Comparison of ENCODE assay signal across 10 cellular contexts in the genomic region with DNA sequence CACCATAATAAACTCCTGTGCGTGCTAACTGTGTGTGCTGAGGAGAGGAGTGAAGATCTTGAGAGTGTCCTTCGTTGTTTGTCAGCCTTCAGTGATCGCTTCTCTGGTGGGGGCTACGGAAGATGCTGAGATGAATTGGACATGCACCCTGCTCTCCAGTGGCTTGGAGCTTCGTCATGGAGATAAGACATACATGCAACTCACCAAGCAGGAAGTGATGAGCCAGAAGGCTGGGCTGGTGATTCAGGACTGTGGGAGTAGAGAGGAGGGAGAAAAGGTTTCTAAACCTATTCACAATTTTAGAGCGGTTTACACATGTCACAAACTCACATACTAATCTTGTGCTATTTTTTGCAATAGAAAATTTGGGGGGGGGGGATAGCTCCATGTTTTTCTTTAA.
DNase-seq lines count a peak whose midpoint lies in the region; ATAC-seq and TF ChIP-seq lines count a peak whose summit lies in the region.
"Had no signal": no experiment of that assay in that cellular context is flagged by ENCODE, and none has a peak within 500 bp of the region (broad histone marks: within the 10 kb centered on the region; RNA-seq: fewer than 3 reads in every experiment).

No MANE protein-coding gene starts in this region.

- peaks cover 4% of the 10 kb centered on the region for H3K27me3 Mint-ChIP-seq in activated CD4-positive, alpha-beta T cell treated with anti-CD3 and anti-CD28 coated beads, Interleukin-2, amount 10 ng/mL, durations not matched to agents 24 days and 14 days
- H3K27me3 Mint-ChIP-seq in stimulated activated naive B cell treated with anti-CD40 and anti-IgM and Interleukin-4, amounts not matched to agents 10 μg/mL and 1 μg/mL and 100 μg/mL, for 72 hours = peaks cover 38 to 43% of the 10 kb centered on the region in 2 donors

- H3K27me3 ChIP-seq in AG04450 (ENCODE audit: control insufficient read depth, insufficient read depth, low read length) = peaks cover 11% of the 10 kb centered on the region

- CTCF ChIA-PET in AG04450 (lab: Charles Lee) = interaction anchor here (0.8 to 0.9 kb wide), 2 partner anchors 24 to 177 kb away, joined by 3 read pairs; no protein-coding TSS in a partner anchor

- POLR2A ChIA-PET in AG04450 (lab: Yijun Ruan, JAX) = interaction anchor here (0.5 to 0.7 kb wide), 2 partner anchors 56 to 340 kb away, joined by 3 to 6 read pairs; no protein-coding TSS in a partner anchor

- H3K4me3 ChIP-seq in AG04450 (ENCODE audit: low read depth, low read length) = no peak overlapping the region

- H3K9me3 ChIP-seq in AG04450 (ENCODE audit: control insufficient read depth, insufficient read depth, low read length) = no peaks in the 10 kb centered on the region

- H3K27ac ChIP-seq in AG04450 (ENCODE audit: low read depth, low read length) = no peak overlapping the region

- intact Hi-C loops in activated CD4-positive, alpha-beta T cell treated with anti-CD3 and anti-CD28 coated beads, Interleukin-2, amount 10 ng/mL, durations not matched to agents 24 days and 14 days (cut with micrococcal nuclease) = loop anchor here (1.0 kb wide), 1 partner anchor 11 kb away; no protein-coding TSS in a partner anchor

- no peak for ATAC-seq in stimulated activated naive B cell treated with anti-CD40 and anti-IgM and Interleukin-4, amounts not matched to agents 10 μg/mL and 1 μg/mL and 100 μg/mL, for 72 hours (replicated peaks)
- ATAC-seq in HG03025 (IDR thresholded peaks at IDR 0.05; ENCODE audit: low FRiP score, unreplicated experiment) = no peak
- ATAC-seq: HepG2 had no signal

- H3K27ac Mint-ChIP-seq in activated CD4-positive, alpha-beta T cell treated with anti-CD3 and anti-CD28 coated beads, Interleukin-2, amount 10 ng/mL, durations not matched to agents 24 days and 14 days = peak overlapping the region; percentile 86
- H3K27ac Mint-ChIP-seq in stimulated activated naive B cell treated with anti-CD40 and anti-IgM and Interleukin-4, amounts not matched to agents 10 μg/mL and 1 μg/mL and 100 μg/mL, for 72 hours = no peak overlapping the region

- peaks cover 15% of the 10 kb centered on the region for H3K9me3 Mint-ChIP-seq in activated CD4-positive, alpha-beta T cell treated with anti-CD3 and anti-CD28 coated beads, Interleukin-2, amount 10 ng/mL, durations not matched to agents 24 days and 14 days
- H3K9me3 Mint-ChIP-seq in stimulated activated naive B cell treated with anti-CD40 and anti-IgM and Interleukin-4, amounts not matched to agents 10 μg/mL and 1 μg/mL and 100 μg/mL, for 72 hours = peaks cover 0 to 1% of the 10 kb centered on the region in 2 donors

- H3K36me3 Mint-ChIP-seq in activated CD4-positive, alpha-beta T cell treated with anti-CD3 and anti-CD28 coated beads, Interleukin-2, amount 10 ng/mL, durations not matched to agents 24 days and 14 days (ENCODE audit: low read depth) = peaks cover 3% of the 10 kb centered on the region
- H3K36me3 Mint-ChIP-seq in stimulated activated naive B cell treated with anti-CD40 and anti-IgM and Interleukin-4, amounts not matched to agents 10 μg/mL and 1 μg/mL and 100 μg/mL, for 72 hours = no peaks in the 10 kb centered on the region

- DNase-seq in AG04450 (ENCODE audit: low read depth, low spot score) (peak; percentile 23), HCEC 1CT (peak; percentile 43), kidney tubule cell (ENCODE audit: low spot score) (peak; percentile 78), iPS-NIHi11 (ENCODE audit: low spot score) (no peak), germinal center (ENCODE audit: low spot score) (no peak)
- peak; percentile 75 for DNase-seq in activated CD4-positive, alpha-beta T cell treated with anti-CD3 and anti-CD28 coated beads, Interleukin-2, amount 10 ng/mL, durations not matched to agents 24 days and 14 days
- no peak for DNase-seq in stimulated activated naive B cell treated with anti-CD40 and anti-IgM and Interleukin-4, amounts not matched to agents 10 μg/mL and 1 μg/mL and 100 μg/mL, for 72 hours
- DNase-seq: cortex of kidney had no signal

- H3K4me3 Mint-ChIP-seq in activated CD4-positive, alpha-beta T cell treated with anti-CD3 and anti-CD28 coated beads, Interleukin-2, amount 10 ng/mL, durations not matched to agents 24 days and 14 days = peak overlapping the region; percentile 42
- H3K4me3 Mint-ChIP-seq in stimulated activated naive B cell treated with anti-CD40 and anti-IgM and Interleukin-4, amounts not matched to agents 10 μg/mL and 1 μg/mL and 100 μg/mL, for 72 hours = no peak overlapping the region

- TF ChIP-seq CTCF in AG04450 (IDR thresholded peaks at IDR 0.05; ENCODE audit: low read depth, low read length) = no peak

- peaks cover 58% of the 10 kb centered on the region for H3K4me1 Mint-ChIP-seq in activated CD4-positive, alpha-beta T cell treated with anti-CD3 and anti-CD28 coated beads, Interleukin-2, amount 10 ng/mL, durations not matched to agents 24 days and 14 days
- H3K4me1 Mint-ChIP-seq in stimulated activated naive B cell treated with anti-CD40 and anti-IgM and Interleukin-4, amounts not matched to agents 10 μg/mL and 1 μg/mL and 100 μg/mL, for 72 hours = peaks cover 2 to 4% of the 10 kb centered on the region in 2 donors

Comparison
In these comparisons a context has a peak if more than half of its experiments do, and no peak if none do; other contexts are left out.
1. DNase-seq: peak in AG04450 (single experiment), HCEC 1CT (single experiment), activated CD4-positive, alpha-beta T cell treated with anti-CD3 and anti-CD28 coated beads, Interleukin-2, amount 10 ng/mL, durations not matched to agents 24 days and 14 days (single experiment) and kidney tubule cell (single experiment); none in iPS-NIHi11 (single experiment), stimulated activated naive B cell treated with anti-CD40 and anti-IgM and Interleukin-4, amounts not matched to agents 10 μg/mL and 1 μg/mL and 100 μg/mL, for 72 hours (single experiment) and germinal center (single experiment).